In the genomic region with DNA sequence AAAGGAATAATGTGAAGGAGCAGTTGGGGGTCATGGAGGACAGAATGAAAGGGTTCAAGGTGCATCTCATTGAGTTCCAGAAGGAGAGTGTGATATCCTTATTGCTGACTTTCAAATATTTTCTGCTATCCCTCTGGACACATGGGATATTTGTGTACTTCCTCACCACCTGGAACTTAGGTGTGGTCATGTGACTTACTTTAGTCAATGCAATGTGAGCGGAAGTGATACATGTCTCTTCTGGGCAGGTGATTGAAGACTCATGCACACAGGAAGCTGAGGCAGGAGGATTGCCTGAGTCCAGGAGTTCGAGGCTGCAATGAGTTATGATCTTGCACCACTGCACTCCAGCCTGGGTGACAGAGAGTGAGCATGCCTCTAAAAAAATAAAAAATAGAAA, we compare ENCODE assay signal across 18 cellular contexts.
"Had no signal": no experiment of that assay in that cellular context is flagged by ENCODE, and none has a peak within 500 bp of the region (broad histone marks: within the 10 kb centered on the region; RNA-seq: fewer than 3 reads in every experiment).

No MANE protein-coding gene starts in this region.

- ATAC-seq: effector memory CD8-positive, alpha-beta T cell; left lobe of liver; mucosa of descending colon; naive thymus-derived CD8-positive, alpha-beta T cell had no signal

- H3K27me3 ChIP-seq: hepatocyte, ovary, right atrium auricular region, stomach, uterus had no signal

- H2AFZ ChIP-seq: hepatocyte had no signal

- H3K36me3 ChIP-seq: neutrophil, ovary, right atrium auricular region, stomach, uterus had no signal

- H3K9me3 ChIP-seq: mucosa of descending colon, neutrophil, ovary, right atrium auricular region, stomach, uterus had no signal

- H3K4me2 ChIP-seq: hepatocyte had no signal

- DNase-seq: effector memory CD8-positive, alpha-beta T cell; erythroblast; foreskin melanocyte; head of caudate nucleus; kidney glomerular epithelial cell; mucosa of descending colon; naive thymus-derived CD8-positive, alpha-beta T cell; ovary; small intestine; stimulated activated CD4-positive, alpha-beta T cell treated with anti-CD3 and anti-CD28 coated beads, Interleukin-12 subunit alpha, Interleukin-12 subunit beta, amount 100 ng/mL, for 4 hours; stimulated activated naive CD4-positive, alpha-beta T cell; stomach; substantia nigra; uterus had no signal

- FAIRE-seq: small intestine had no signal

- H3K4me3 ChIP-seq: hepatocyte, mucosa of descending colon, ovary, right atrium auricular region, stomach, uterus had no signal

- H3K27ac ChIP-seq: hepatocyte, neutrophil, ovary, right atrium auricular region, stomach, uterus had no signal

- H3K4me1 ChIP-seq: right atrium auricular region, stomach, uterus had no signal

- H3K79me2 ChIP-seq: hepatocyte had no signal
